In genomic region chr13:42760949-42761348, GRCh38 we compare ENCODE assay signal across 29 cellular contexts. TPM values are rescaled to one million over a fixed set of nuclear protein-coding genes. Genes with fewer than 3 reads are reported as not detected.
DNase-seq lines count a peak whose midpoint lies in the region; TF ChIP-seq lines count a peak whose summit lies in the region.
"Had no signal": no experiment of that assay in that cellular context is flagged by ENCODE, and none has a peak within 500 bp of the region (broad histone marks: within the 10 kb centered on the region; RNA-seq: fewer than 3 reads in every experiment).

No MANE protein-coding gene starts in this region.

- H3K9me3 Mint-ChIP-seq in mesothelial cell of epicardium = peaks cover 13% of the 10 kb centered on the region
- H3K9me3 Mint-ChIP-seq: activated T-helper 17 cell treated with anti-CD3 and anti-CD28 coated beads, Interleukin-2, amount 50 U/mL, for 72 hours; naive thymus-derived CD8-positive, alpha-beta T cell had no signal

- DNase-seq in astrocyte of the hippocampus (ENCODE audit: low read depth, low spot score) = peak; percentile 73
- peak; percentile 80 for DNase-seq in fibroblast of peridontal ligament (ENCODE audit: extremely low read depth)
- no peak for DNase-seq in mesothelial cell of epicardium (ENCODE audit: low spot score in 2 of 2, unreplicated experiment in 2 of 2)
- peak; percentile 24 for DNase-seq in stromal cell of bone marrow (ENCODE audit: low read depth)
- no peak for DNase-seq in NCI-H1417 (lab: John Stamatoyannopoulos, UW)
- no peak for DNase-seq in SHP77 (lab: John Stamatoyannopoulos, UW)
- no peak for DNase-seq in 8988T
- DNase-seq: activated CD8-positive, alpha-beta T cell treated with anti-CD3 and anti-CD28 coated beads, Interleukin-2, amount 10 ng/mL, durations not matched to agents 7 days and 5 days; caudate nucleus; DMS 273 treated with DMSO at 0.1 percent for 48 hours; GM23248; hippocampal formation; naive thymus-derived CD8-positive, alpha-beta T cell; NCI-H446; NCI-H748 treated with DMSO at 0.1 percent for 48 hours; Peyer's patch; SHP77 treated with DMSO at 0.1 percent for 48 hours; small intestine; stimulated activated CD4-positive, alpha-beta T cell treated with anti-CD3 and anti-CD28 coated beads, Interleukin-2, amount 100 ng/mL, for 24 hours; stimulated activated naive CD8-positive, alpha-beta T cell treated with anti-CD3 and anti-CD28 coated beads, Interleukin-15, Interleukin-2, amounts not matched to agents 100 U/mL and 50 U/mL, for 24 hours had no signal

- peak overlapping the region; percentile 43 for H3K27ac Mint-ChIP-seq in mesothelial cell of epicardium
- H3K27ac Mint-ChIP-seq: activated CD8-positive, alpha-beta T cell treated with anti-CD3 and anti-CD28 coated beads, Interleukin-2, amount 10 ng/mL, durations not matched to agents 7 days and 5 days; activated naive CD4-positive, alpha-beta T cell treated with anti-CD3 and anti-CD28 coated beads, Interleukin-2, amount 50 U/mL, for 24 hours; activated T-helper 17 cell treated with anti-CD3 and anti-CD28 coated beads, Interleukin-2, amount 50 U/mL, for 72 hours; IgD-negative memory B cell; naive thymus-derived CD8-positive, alpha-beta T cell had no signal

- no peaks in the 10 kb centered on the region for H3K36me3 Mint-ChIP-seq in mesothelial cell of epicardium
- H3K36me3 Mint-ChIP-seq: IgD-negative memory B cell; naive thymus-derived CD8-positive, alpha-beta T cell had no signal

- TF ChIP-seq CTCF in mesothelial cell of epicardium (IDR thresholded peaks at IDR 0.05; ENCODE audit: unreplicated experiment) = no peak

- no peaks in the 10 kb centered on the region for H3K27me3 Mint-ChIP-seq in mesothelial cell of epicardium (ENCODE audit: low read depth)

- no peak overlapping the region for H3K4me3 Mint-ChIP-seq in mesothelial cell of epicardium
- H3K4me3 Mint-ChIP-seq: activated CD8-positive, alpha-beta T cell treated with anti-CD3 and anti-CD28 coated beads, Interleukin-2, amount 10 ng/mL, durations not matched to agents 7 days and 5 days; activated naive CD4-positive, alpha-beta T cell treated with anti-CD3 and anti-CD28 coated beads, Interleukin-2, amount 50 U/mL, for 24 hours; activated T-helper 17 cell treated with anti-CD3 and anti-CD28 coated beads, Interleukin-2, amount 50 U/mL, for 72 hours; IgD-negative memory B cell; naive thymus-derived CD8-positive, alpha-beta T cell had no signal

- H3K4me1 Mint-ChIP-seq in mesothelial cell of epicardium = peaks cover 21% of the 10 kb centered on the region
- H3K4me1 Mint-ChIP-seq: activated naive CD4-positive, alpha-beta T cell treated with anti-CD3 and anti-CD28 coated beads, Interleukin-2, amount 50 U/mL, for 24 hours; activated T-helper 17 cell treated with anti-CD3 and anti-CD28 coated beads, Interleukin-2, amount 50 U/mL, for 72 hours; IgD-negative memory B cell; naive thymus-derived CD8-positive, alpha-beta T cell had no signal

RNA-seq across cellular contexts. Expression of gene FAM216B, which starts 20.4 kb away (rescaled TPM):
- total RNA-seq in mesothelial cell of epicardium = not detected in 3 replicates
- total RNA-seq: activated CD8-positive, alpha-beta T cell treated with anti-CD3 and anti-CD28 coated beads, Interleukin-2, amount 10 ng/mL, durations not matched to agents 7 days and 5 days; activated T-helper 17 cell treated with anti-CD3 and anti-CD28 coated beads, Interleukin-2, amount 50 U/mL, for 72 hours; gastroesophageal sphincter; GM23248; lower leg skin; mononuclear cell; naive thymus-derived CD8-positive, alpha-beta T cell; renal cortical epithelial cell; thoracic aorta; vagina had no signal

Comparison
In these comparisons a context has a peak if more than half of its experiments do, and no peak if none do; other contexts are left out.
1. DNase-seq: peak in astrocyte of the hippocampus (single experiment), fibroblast of peridontal ligament (single experiment) and stromal cell of bone marrow (single experiment); none in mesothelial cell of epicardium (0 of 2), NCI-H1417 (0 of 3), SHP77 (0 of 2) and 8988T (single experiment).